ENCODE assay signal across 26 cellular contexts in genomic region chr22:21826204-21826603, GRCh38.
"Had no signal": no experiment of that assay in that cellular context is flagged by ENCODE, and none has a peak within 500 bp of the region (broad histone marks: within the 10 kb centered on the region; RNA-seq: fewer than 3 reads in every experiment).

No MANE protein-coding gene starts in this region.

- H3K4me1 ChIP-seq: breast epithelium had no signal

- H3K9me3 ChIP-seq: adrenal gland, body of pancreas, breast epithelium, MG63 had no signal

- H3K9me3 Mint-ChIP-seq: activated CD4-positive, alpha-beta T cell treated with anti-CD3 and anti-CD28 coated beads, Interleukin-2, amount 10 ng/mL, durations not matched to agents 7 days and 5 days; activated naive CD4-positive, alpha-beta T cell treated with anti-CD3 and anti-CD28 coated beads for 36 hours; activated naive CD4-positive, alpha-beta T cell treated with anti-CD3 and anti-CD28 coated beads, Interleukin-2, amount 50 U/mL, for 72 hours; activated T-cell treated with anti-CD3 and anti-CD28 coated beads, Interleukin-2, amount 50 U/mL, for 24 hours; T-helper 2 cell treated with Interferon-gamma antibody and Interleukin-4, amounts not matched to agents 5 μg/mL and 100 μg/mL, for 36 hours had no signal

- H3K27ac ChIP-seq: adrenal gland, body of pancreas, breast epithelium, PC-9 had no signal

- DNase-seq: activated CD4-positive, alpha-beta T cell treated with anti-CD3 and anti-CD28 coated beads, Interleukin-2, amount 10 ng/mL, durations not matched to agents 7 days and 5 days; activated CD4-positive, alpha-beta T cell treated with anti-CD3 and anti-CD28 coated beads, Interleukin-2, amount 50 U/mL, for 48 hours; activated CD8-positive, alpha-beta T cell treated with anti-CD3 and anti-CD28 coated beads, Interleukin-2, amount 10 ng/mL, durations not matched to agents 7 days and 5 days; activated gamma-delta T cell treated with Interleukin-2 at 50 U/mL for 16 hours; activated naive CD4-positive, alpha-beta T cell treated with anti-CD3 and anti-CD28 coated beads for 36 hours; activated T-cell treated with anti-CD3 and anti-CD28 coated beads, Interleukin-2, amount 50 U/mL, for 24 hours; adrenal gland; body of pancreas; Kasumi-1; KBM-7; MG63; NCI-H1048; NCI-H1436 treated with DMSO at 0.1 percent for 48 hours; NCI-H1694 treated with DMSO at 0.1 percent for 48 hours; NCI-H2029; NCI-H2171; NCI-H510A; NCI-H526; NCI-H748 treated with DMSO at 0.1 percent for 48 hours; NK-92 treated with Interleukin-12 subunit alpha and Interleukin-12 subunit beta, amount 100 ng/mL, for 24 hours; PC-9; Right ventricle myocardium superior; SW 1271 had no signal

- H2AFZ ChIP-seq: PC-9 had no signal

- H3K27ac Mint-ChIP-seq: activated CD4-positive, alpha-beta T cell treated with anti-CD3 and anti-CD28 coated beads, Interleukin-2, amount 10 ng/mL, durations not matched to agents 7 days and 5 days; activated CD8-positive, alpha-beta T cell treated with anti-CD3 and anti-CD28 coated beads, Interleukin-2, amount 10 ng/mL, durations not matched to agents 7 days and 5 days; activated naive CD4-positive, alpha-beta T cell treated with anti-CD3 and anti-CD28 coated beads for 36 hours; activated naive CD4-positive, alpha-beta T cell treated with anti-CD3 and anti-CD28 coated beads, Interleukin-2, amount 50 U/mL, for 72 hours; activated T-cell treated with anti-CD3 and anti-CD28 coated beads, Interleukin-2, amount 50 U/mL, for 24 hours; T-helper 2 cell treated with Interferon-gamma antibody and Interleukin-4, amounts not matched to agents 5 μg/mL and 100 μg/mL, for 36 hours had no signal

- H3K4me3 ChIP-seq: adrenal gland, body of pancreas, breast epithelium, MG63, PC-9 had no signal

- ATAC-seq: activated CD8-positive, alpha-beta T cell treated with anti-CD3 and anti-CD28 coated beads, Interleukin-2, amount 10 ng/mL, durations not matched to agents 7 days and 5 days; activated naive CD4-positive, alpha-beta T cell treated with anti-CD3 and anti-CD28 coated beads, Interleukin-2, amount 50 U/mL, for 72 hours; body of pancreas had no signal

- H3K4me2 ChIP-seq: PC-9 had no signal

- H3K27me3 ChIP-seq: adrenal gland, body of pancreas, breast epithelium, MG63 had no signal

- H3K36me3 ChIP-seq: adrenal gland, breast epithelium, MG63 had no signal

- H3K27me3 Mint-ChIP-seq: activated CD4-positive, alpha-beta T cell treated with anti-CD3 and anti-CD28 coated beads, Interleukin-2, amount 10 ng/mL, durations not matched to agents 7 days and 5 days; activated T-cell treated with anti-CD3 and anti-CD28 coated beads, Interleukin-2, amount 50 U/mL, for 24 hours had no signal

- H3K4me3 Mint-ChIP-seq: activated CD4-positive, alpha-beta T cell treated with anti-CD3 and anti-CD28 coated beads, Interleukin-2, amount 10 ng/mL, durations not matched to agents 7 days and 5 days; activated CD8-positive, alpha-beta T cell treated with anti-CD3 and anti-CD28 coated beads, Interleukin-2, amount 10 ng/mL, durations not matched to agents 7 days and 5 days; activated naive CD4-positive, alpha-beta T cell treated with anti-CD3 and anti-CD28 coated beads for 36 hours; activated T-cell treated with anti-CD3 and anti-CD28 coated beads, Interleukin-2, amount 50 U/mL, for 24 hours; T-helper 2 cell treated with Interferon-gamma antibody and Interleukin-4, amounts not matched to agents 5 μg/mL and 100 μg/mL, for 36 hours had no signal
